1 cellular context compared by ENCODE assay signal in the genomic region with DNA sequence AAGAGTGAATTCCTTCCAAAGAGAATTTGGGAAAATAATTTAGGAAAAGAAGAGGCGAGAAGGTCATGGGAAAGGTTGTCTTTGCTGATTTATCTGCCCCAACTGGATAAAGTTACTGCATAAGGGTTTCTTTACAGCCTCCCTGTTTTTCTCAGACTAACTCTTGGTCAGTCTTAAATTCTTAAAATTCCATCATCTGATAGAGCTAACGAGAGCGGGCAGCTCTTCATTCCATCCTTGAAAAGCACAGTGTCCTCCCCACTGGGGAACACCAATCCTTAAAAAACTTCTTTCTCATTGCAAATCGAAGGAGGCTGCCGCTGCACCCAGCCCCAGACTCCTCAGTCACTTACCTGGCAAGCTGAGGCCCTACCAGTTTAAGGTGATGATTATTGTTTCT.
TF ChIP-seq lines count a peak whose summit lies in the region.

No MANE protein-coding gene starts in this region.

TF ChIP-seq in H1, 55 proteins besides CTCF, POLR2A, EP300 and RAD21 (continued from another document):
- no peak for TF ChIP-seq CEBPB (IDR thresholded peaks at IDR 0.05; ENCODE audit: low read depth, low read length)
- no peak for TF ChIP-seq KDM5A (IDR thresholded peaks at IDR 0.05; ENCODE audit: low read length)
- TF ChIP-seq RFX5 (IDR thresholded peaks at IDR 0.05; ENCODE audit: borderline replicate concordance, low read depth, low read length): no peak
- no peak for TF ChIP-seq BRCA1 (IDR thresholded peaks at IDR 0.05; ENCODE audit: low read depth, low read length)
- TF ChIP-seq EGR1 (IDR thresholded peaks at IDR 0.05; ENCODE audit: borderline replicate concordance, low read depth, low read length): no peak
- TF ChIP-seq ZNF274 (IDR thresholded peaks at IDR 0.05; ENCODE audit: borderline replicate concordance, extremely low read depth, low read length): no peak
- TF ChIP-seq POU5F1 (IDR thresholded peaks at IDR 0.05; ENCODE audit: low read depth, low read length): no peak
- no peak for TF ChIP-seq CHD2 (IDR thresholded peaks at IDR 0.05; ENCODE audit: low read length)
- no peak for TF ChIP-seq SUZ12 (IDR thresholded peaks at IDR 0.05; ENCODE audit: low read length)
- no peak for TF ChIP-seq SP1 (IDR thresholded peaks at IDR 0.05; ENCODE audit: low read depth, low read length)
- no peak for TF ChIP-seq SAP30 (IDR thresholded peaks at IDR 0.05; ENCODE audit: insufficient read depth, insufficient replicate concordance, low read length)
- no peak for TF ChIP-seq GTF2F1 (IDR thresholded peaks at IDR 0.05; ENCODE audit: borderline replicate concordance, low read depth, low read length)
